Comparison of ENCODE assay signal across 8 cellular contexts in genomic region chr17:37643829-37644228, GRCh38. TPM values are rescaled to one million over a fixed set of nuclear protein-coding genes. Genes with fewer than 3 reads are reported as not detected.
DNase-seq lines count a peak whose midpoint lies in the region; ATAC-seq and TF ChIP-seq lines count a peak whose summit lies in the region.

No MANE protein-coding gene starts in this region.

- H3K27ac Mint-ChIP-seq in Caco-2 (ENCODE audit: unreplicated experiment): peak overlapping the region; percentile 65
- no peak overlapping the region for H3K27ac Mint-ChIP-seq in neural crest cell (ENCODE audit: unreplicated experiment)

- H3K4me1 Mint-ChIP-seq in Caco-2 (ENCODE audit: low read depth, unreplicated experiment) (peaks cover 41% of the 10 kb centered on the region), neural crest cell (peaks cover 22% of the 10 kb centered on the region)

- no peak for ATAC-seq in HG03045 (IDR thresholded peaks at IDR 0.05; ENCODE audit: unreplicated experiment)
- no peak for ATAC-seq in GM21576 (IDR thresholded peaks at IDR 0.05; ENCODE audit: unreplicated experiment)

- intact Hi-C loops in Caco-2 (cut with micrococcal nuclease; ENCODE audit: unreplicated experiment): loop anchor here (1.0 kb wide), 1 partner anchor 45 kb away; no protein-coding TSS in a partner anchor

- no peaks in the 10 kb centered on the region for H3K27me3 ChIP-seq in Caco-2 (replicated peaks; ENCODE audit: control insufficient read depth, insufficient read depth, low read length)
- no peaks in the 10 kb centered on the region for H3K27me3 ChIP-seq in effector memory CD4-positive, alpha-beta T cell (replicated peaks; ENCODE audit: control insufficient read depth, insufficient read depth, low read length, poor library complexity, severe bottlenecking)

- H3K27ac ChIP-seq in effector memory CD4-positive, alpha-beta T cell (ENCODE audit: insufficient read depth, low read length, poor library complexity, severe bottlenecking): no peak overlapping the region

- TSS peak; percentile 62 for BruUV-seq in Caco-2 (replicated peaks; lab: Mats Ljungman, UMichigan)

- no peaks in the 10 kb centered on the region for H3K9me3 ChIP-seq in Caco-2
- no peaks in the 10 kb centered on the region for H3K9me3 ChIP-seq in effector memory CD4-positive, alpha-beta T cell (ENCODE audit: control insufficient read depth, low read length)

- no peak for TF ChIP-seq CTCF in Caco-2 (IDR thresholded peaks at IDR 0.05; ENCODE audit: insufficient read depth in 1 of 2, low read depth in 1 of 2, low read length in 1 of 2, severe bottlenecking in 1 of 2, unreplicated experiment in 1 of 2)
- TF ChIP-seq CTCF in neural crest cell (conservative IDR thresholded peaks at IDR 0.05): no peak

- H3K27me3 Mint-ChIP-seq in Caco-2 (ENCODE audit: insufficient read depth, unreplicated experiment) (no peaks in the 10 kb centered on the region), neural crest cell (ENCODE audit: low read depth) (peaks cover 54% of the 10 kb centered on the region)

- H3K36me3 ChIP-seq in Caco-2 (ENCODE audit: control insufficient read depth, insufficient read depth, low read length): no peaks in the 10 kb centered on the region
- H3K36me3 ChIP-seq in effector memory CD4-positive, alpha-beta T cell (ENCODE audit: control insufficient read depth, insufficient read depth, low read length): peaks cover 6% of the 10 kb centered on the region

- POLR2A ChIA-PET in Caco-2 (lab: Charles Lee): interaction anchor here (1.0 to 1.2 kb wide), 4 partner anchors 27 to 154 kb away, joined by 3 to 5 read pairs (median 4); partner anchors contain the start of genes DUSP14, HNF1B and SYNRG

- H3K9me3 Mint-ChIP-seq in Caco-2 (ENCODE audit: unreplicated experiment) (no peaks in the 10 kb centered on the region), neural crest cell (no peaks in the 10 kb centered on the region)

- peaks cover 17% of the 10 kb centered on the region for H3K4me1 ChIP-seq in Caco-2
- H3K4me1 ChIP-seq in effector memory CD4-positive, alpha-beta T cell (ENCODE audit: control insufficient read depth, insufficient read depth, low read length, poor library complexity, severe bottlenecking): no peaks in the 10 kb centered on the region

- H3K4me3 Mint-ChIP-seq in Caco-2 (ENCODE audit: unreplicated experiment): peak overlapping the region; percentile 92
- peak overlapping the region; percentile 94 for H3K4me3 Mint-ChIP-seq in neural crest cell

- CTCF ChIA-PET in Caco-2 (lab: Charles Lee): interaction anchor here (1.0 to 1.1 kb wide), 2 partner anchors 27 to 42 kb away, joined by 3 to 4 read pairs; no protein-coding TSS in a partner anchor

- DNase-seq in Caco-2: peak; percentile 66 to 75
- DNase-seq in NCI-H748 treated with DMSO at 0.1 percent for 48 hours (lab: John Stamatoyannopoulos, UW): peak; percentile 16
- no peak for DNase-seq in effector memory CD4-positive, alpha-beta T cell
- DNase-seq in neural crest cell (ENCODE audit: low read depth, low spot score): no peak
- DNase-seq in KG1 (lab: John Stamatoyannopoulos, UW): no peak
- DNase-seq in HPDE6-E6E7 (ENCODE audit: extremely low spot score): no peak

- peak overlapping the region; percentile 88 for H3K4me3 ChIP-seq in Caco-2 (ENCODE audit: low read depth, low read length)
- H3K4me3 ChIP-seq in effector memory CD4-positive, alpha-beta T cell (ENCODE audit: insufficient read depth, low read depth, low read length, poor library complexity, severe bottlenecking): peak overlapping the region; percentile 76

- peaks cover 42% of the 10 kb centered on the region for H3K36me3 Mint-ChIP-seq in Caco-2 (ENCODE audit: insufficient read depth, unreplicated experiment)
- H3K36me3 Mint-ChIP-seq in neural crest cell (ENCODE audit: low read depth): peaks cover 10% of the 10 kb centered on the region

RNA-seq across cellular contexts. Expression of gene DDX52, which starts 0.6 kb away (rescaled TPM):
- total RNA-seq in Caco-2 (2022) (78.7 and 85.1 TPM in 2 replicates), neural crest cell (56.4 and 58.0 TPM in 2 replicates)

RNA-seq across cellular contexts. Expression of gene SYNRG, which starts 34.6 kb away (rescaled TPM):
- 36.6 and 40.5 TPM in 2 replicates for total RNA-seq in Caco-2 (2022)
- total RNA-seq in neural crest cell: 43.0 and 50.6 TPM in 2 replicates

Comparison
In these comparisons a context has a peak if more than half of its experiments do, and no peak if none do; other contexts are left out.
1. DNase-seq: peak in Caco-2 (2 of 2) and NCI-H748 treated with DMSO at 0.1 percent for 48 hours (single experiment); none in effector memory CD4-positive, alpha-beta T cell (0 of 3), neural crest cell (single experiment), KG1 (single experiment) and HPDE6-E6E7 (single experiment).